In the genomic region with DNA sequence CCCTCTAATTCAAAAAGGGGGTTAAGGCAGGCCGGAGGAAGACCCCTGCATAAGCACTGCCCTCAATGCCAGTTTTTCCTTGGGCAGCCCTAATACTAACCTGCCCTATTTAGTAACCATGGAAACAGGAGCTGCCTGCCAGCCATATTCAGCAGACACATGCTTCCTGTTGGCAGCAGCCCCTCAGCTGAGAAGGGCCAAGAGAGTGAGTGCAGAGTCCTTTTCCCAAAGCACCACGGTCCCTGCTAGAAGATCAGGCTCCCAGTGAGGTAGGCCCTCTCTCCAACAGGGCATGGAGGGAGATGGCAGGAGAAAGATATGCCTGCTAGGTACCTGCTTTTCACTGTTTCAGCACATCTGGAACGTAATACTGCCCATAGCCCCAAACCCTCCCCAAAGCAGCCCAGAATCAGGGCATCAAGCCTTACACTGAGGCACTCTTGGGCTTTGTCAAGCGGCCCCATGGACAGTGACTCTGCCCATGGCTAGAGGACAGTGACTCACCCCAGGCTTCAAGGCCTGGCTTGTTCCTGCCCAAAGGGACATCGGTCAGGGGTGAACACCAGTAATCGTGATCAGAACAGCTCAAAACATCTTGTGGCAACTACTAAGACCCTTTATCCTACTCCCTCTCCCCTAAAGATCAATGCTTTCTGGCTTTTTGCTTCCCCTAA, we compare ENCODE assay signal across 9 cellular contexts.
DNase-seq lines count a peak whose midpoint lies in the region; ATAC-seq and TF ChIP-seq lines count a peak whose summit lies in the region.
"Had no signal": no experiment of that assay in that cellular context is flagged by ENCODE, and none has a peak within 500 bp of the region (broad histone marks: within the 10 kb centered on the region; RNA-seq: fewer than 3 reads in every experiment).

No MANE protein-coding gene starts in this region.

- TF ChIP-seq POLR2A in prostate gland (IDR thresholded peaks at IDR 0.05) (no peak), lower leg skin (IDR thresholded peaks at IDR 0.05) (no peak)

- no peaks in the 10 kb centered on the region for H3K9me3 ChIP-seq in MG63
- no peaks in the 10 kb centered on the region for H3K9me3 ChIP-seq in prostate gland

- intact Hi-C loops in prostate gland (cut with DNase I) = loop anchor here (10.0 kb wide), 1 partner anchor 272 kb away; the partner anchor contains the start of gene DR1
- intact Hi-C loops in lower leg skin (cut with DNase I; ENCODE audit: low total_unique reads) = loop anchor here (10.0 kb wide), 1 partner anchor 172 kb away; the partner anchor contains the start of gene FNBP1L

- peak overlapping the region; percentile 49 for H3K27ac ChIP-seq in layer of hippocampus (ENCODE audit: low read depth, low read length)
- peak overlapping the region; percentile 46 for H3K27ac ChIP-seq in temporal lobe (ENCODE audit: low read depth, low read length)
- peak overlapping the region in 1 of 2 donors; percentile 19 for H3K27ac ChIP-seq in prostate gland

- H3K4me3 ChIP-seq in MG63 (no peak overlapping the region), prostate gland (no peak overlapping the region), lower leg skin (ENCODE audit: low read depth, poor library complexity, severe bottlenecking) (no peak overlapping the region)

- ATAC-seq in HG02678 (IDR thresholded peaks at IDR 0.05; ENCODE audit: unreplicated experiment) = no peak

- H3K4me1 ChIP-seq in prostate gland (replicated peaks) = no peaks in the 10 kb centered on the region

- H3K27me3 ChIP-seq in MG63 = no peaks in the 10 kb centered on the region
- no peaks in the 10 kb centered on the region for H3K27me3 ChIP-seq in layer of hippocampus (ENCODE audit: control insufficient read depth, insufficient read depth, low read length)
- H3K27me3 ChIP-seq in prostate gland (replicated peaks; ENCODE audit: insufficient read depth) = no peaks in the 10 kb centered on the region

- TF ChIP-seq CTCF in prostate gland (IDR thresholded peaks at IDR 0.05) (no peak), lower leg skin (IDR thresholded peaks at IDR 0.05) (no peak)

- H3K36me3 ChIP-seq in MG63 = peaks cover 5% of the 10 kb centered on the region; the same call in 1 of the 2 replicates
- H3K36me3 ChIP-seq in prostate gland = no peaks in the 10 kb centered on the region

- DNase-seq in MG63 = peak; percentile 85
- peak in 50 of 58 donors; percentile 23 to 85 (median 60) for DNase-seq in anterior cingulate cortex (lab: John Stamatoyannopoulos, UW)
- DNase-seq in activated T-cell treated with anti-CD3 and anti-CD28 coated beads for 4 hours = no peak
- DNase-seq in prostate gland (ENCODE audit: low spot score) = no peak
- no peak for DNase-seq in lower leg skin (ENCODE audit: low spot score in 2 of 2)
- DNase-seq: stimulated activated CD4-positive, alpha-beta T cell treated with anti-CD3 and anti-CD28 coated beads, Interleukin-2, amount 100 ng/mL, for 24 hours had no signal

- 60% methylated on average over 6 of the region's 6 CpGs for WGBS in prostate gland
- WGBS in lower leg skin, 2 donors = 56 to 58% methylated on average over 6 of the region's 6 CpGs

Comparison
In these comparisons a context has a peak if more than half of its experiments do, and no peak if none do; other contexts are left out.
1. DNase-seq: peak in MG63 (single experiment) and anterior cingulate cortex (50 of 58); none in activated T-cell treated with anti-CD3 and anti-CD28 coated beads for 4 hours (single experiment), prostate gland (single experiment) and lower leg skin (0 of 2).